ENCODE assay signal across 20 cellular contexts in the genomic region with DNA sequence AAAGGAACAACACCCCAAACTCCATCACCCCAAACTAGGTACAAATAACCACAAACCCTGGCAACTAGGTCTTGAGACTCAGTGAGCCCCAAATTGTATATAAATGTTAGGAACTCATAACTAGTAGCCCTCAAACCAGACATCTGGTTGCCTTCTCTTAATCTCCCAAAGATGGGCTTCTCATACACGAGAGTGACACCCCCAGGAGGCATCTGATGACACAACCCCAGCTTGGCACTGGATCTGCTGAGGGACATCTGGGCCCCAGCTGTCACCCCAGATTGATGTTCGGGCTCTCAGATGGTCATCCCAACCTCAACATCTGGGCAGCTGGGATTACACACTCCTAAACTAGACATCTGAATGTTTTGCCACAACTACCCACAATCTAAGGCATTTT. TPM values are rescaled to one million over a fixed set of nuclear protein-coding genes. Genes with fewer than 3 reads are reported as not detected.
DNase-seq lines count a peak whose midpoint lies in the region; ATAC-seq and FAIRE-seq lines count a peak whose summit lies in the region.
"Had no signal": no experiment of that assay in that cellular context is flagged by ENCODE, and none has a peak within 500 bp of the region (broad histone marks: within the 10 kb centered on the region; RNA-seq: fewer than 3 reads in every experiment).

No MANE protein-coding gene starts in this region.

- no peak overlapping the region for H3K4me3 Mint-ChIP-seq in activated CD4-positive, alpha-beta T cell treated with anti-CD3 and anti-CD28 coated beads, Interleukin-2, amount 10 ng/mL, durations not matched to agents 24 days and 14 days
- no peak overlapping the region for H3K4me3 Mint-ChIP-seq in activated CD8-positive, alpha-beta T cell treated with anti-CD3 and anti-CD28 coated beads, Interleukin-2, amount 10 ng/mL, durations not matched to agents 7 days and 5 days
- H3K4me3 Mint-ChIP-seq in naive thymus-derived CD8-positive, alpha-beta T cell, result peak overlapping the region in 4 of 10 donors; percentile 9 to 78 (median 26)

- H3K9me3 Mint-ChIP-seq in activated CD4-positive, alpha-beta T cell treated with anti-CD3 and anti-CD28 coated beads, Interleukin-2, amount 10 ng/mL, durations not matched to agents 24 days and 14 days, result no peaks in the 10 kb centered on the region
- H3K9me3 Mint-ChIP-seq in activated CD8-positive, alpha-beta T cell treated with anti-CD3 and anti-CD28 coated beads, Interleukin-2, amount 10 ng/mL, durations not matched to agents 7 days and 5 days (ENCODE audit: insufficient read depth), result no peaks in the 10 kb centered on the region
- no peaks in the 10 kb centered on the region for H3K9me3 Mint-ChIP-seq in naive thymus-derived CD8-positive, alpha-beta T cell

- no peak for ATAC-seq in activated CD8-positive, alpha-beta T cell treated with anti-CD3 and anti-CD28 coated beads, Interleukin-2, amount 10 ng/mL, durations not matched to agents 7 days and 5 days
- no peak for ATAC-seq in naive thymus-derived CD8-positive, alpha-beta T cell
- no peak for ATAC-seq in HG02610 (IDR thresholded peaks at IDR 0.05; ENCODE audit: unreplicated experiment)
- ATAC-seq: sciatic nerve had no signal

- H3K27ac Mint-ChIP-seq in activated CD4-positive, alpha-beta T cell treated with anti-CD3 and anti-CD28 coated beads, Interleukin-2, amount 10 ng/mL, durations not matched to agents 24 days and 14 days, result peak overlapping the region; percentile 99
- H3K27ac Mint-ChIP-seq in activated CD8-positive, alpha-beta T cell treated with anti-CD3 and anti-CD28 coated beads, Interleukin-2, amount 10 ng/mL, durations not matched to agents 7 days and 5 days, result peak overlapping the region; percentile 26
- H3K27ac Mint-ChIP-seq in naive thymus-derived CD8-positive, alpha-beta T cell, result peak overlapping the region; percentile 97 to 99 (median 98)
- H3K27ac Mint-ChIP-seq: brain had no signal

- FAIRE-seq in GM19239 (lab: Jason Lieb, UNC), result peak; percentile 56
- FAIRE-seq: G401.6 had no signal

- intact Hi-C loops in activated CD4-positive, alpha-beta T cell treated with anti-CD3 and anti-CD28 coated beads, Interleukin-2, amount 10 ng/mL, durations not matched to agents 24 days and 14 days (cut with micrococcal nuclease), result loop anchor here (2.0 to 10.0 kb wide), 2 partner anchors 16 to 400 kb away; a partner anchor contains a TSS

- CTCF ChIA-PET in activated CD8-positive, alpha-beta T cell treated with anti-CD3 and anti-CD28 coated beads, Interleukin-2, amount 10 ng/mL, durations not matched to agents 7 days and 5 days (lab: Charles Lee), result interaction anchor here (1.9 to 3.6 kb wide), 3 partner anchors 14 to 71 kb away, joined by 12 to 26 read pairs (median 24); a partner anchor contains a TSS

- POLR2A ChIA-PET in activated CD8-positive, alpha-beta T cell treated with anti-CD3 and anti-CD28 coated beads, Interleukin-2, amount 10 ng/mL, durations not matched to agents 7 days and 5 days (lab: Charles Lee), result interaction anchor here (1.0 to 3.2 kb wide), 4 partner anchors 13 to 84 kb away, joined by 3 to 36 read pairs (median 13); a partner anchor contains a TSS
- POLR2A ChIA-PET in naive thymus-derived CD8-positive, alpha-beta T cell (lab: Charles Lee), result interaction anchor here (0.7 to 13.4 kb wide), 7 partner anchors 10 to 85 kb away, joined by 3 to 197 read pairs (median 4); a partner anchor contains a TSS

- H3K27me3 Mint-ChIP-seq in activated CD4-positive, alpha-beta T cell treated with anti-CD3 and anti-CD28 coated beads, Interleukin-2, amount 10 ng/mL, durations not matched to agents 24 days and 14 days, result peaks cover 9% of the 10 kb centered on the region
- H3K27me3 Mint-ChIP-seq in activated CD8-positive, alpha-beta T cell treated with anti-CD3 and anti-CD28 coated beads, Interleukin-2, amount 10 ng/mL, durations not matched to agents 7 days and 5 days (ENCODE audit: low read depth), result peaks cover 20% of the 10 kb centered on the region
- no peaks in the 10 kb centered on the region for H3K27me3 Mint-ChIP-seq in naive thymus-derived CD8-positive, alpha-beta T cell

- no peak for DNase-seq in activated CD4-positive, alpha-beta T cell treated with anti-CD3 and anti-CD28 coated beads, Interleukin-2, amount 10 ng/mL, durations not matched to agents 24 days and 14 days
- DNase-seq in activated CD4-positive, alpha-beta T cell treated with anti-CD3 and anti-CD28 coated beads for 1 hour, result no peak
- DNase-seq in GM19239 (ENCODE audit: insufficient read length, low spot score) (peak; percentile 29), Ammon's horn (ENCODE audit: low spot score) (no peak)
- no peak for DNase-seq in activated CD8-positive, alpha-beta T cell treated with anti-CD3 and anti-CD28 coated beads, Interleukin-2, amount 10 ng/mL, durations not matched to agents 7 days and 5 days
- DNase-seq in naive thymus-derived CD8-positive, alpha-beta T cell, result no peak
- DNase-seq in central memory CD4-positive, alpha-beta T cell, result no peak
- DNase-seq: activated CD4-positive, alpha-beta T cell treated with anti-CD3 and anti-CD28 coated beads, Interleukin-2, amount 50 U/mL, for 4 hours; activated gamma-delta T cell; kidney glomerular epithelial cell; midbrain; NCI-H1694; T1000; tibial artery had no signal

- H3K4me1 Mint-ChIP-seq in activated CD4-positive, alpha-beta T cell treated with anti-CD3 and anti-CD28 coated beads, Interleukin-2, amount 10 ng/mL, durations not matched to agents 24 days and 14 days, result peaks cover 46% of the 10 kb centered on the region
- peaks cover 48% of the 10 kb centered on the region for H3K4me1 Mint-ChIP-seq in activated CD8-positive, alpha-beta T cell treated with anti-CD3 and anti-CD28 coated beads, Interleukin-2, amount 10 ng/mL, durations not matched to agents 7 days and 5 days (ENCODE audit: low read depth)
- peaks cover 38 to 71% (median 60%) of the 10 kb centered on the region in 4 donors for H3K4me1 Mint-ChIP-seq in naive thymus-derived CD8-positive, alpha-beta T cell

- H3K36me3 Mint-ChIP-seq in activated CD4-positive, alpha-beta T cell treated with anti-CD3 and anti-CD28 coated beads, Interleukin-2, amount 10 ng/mL, durations not matched to agents 24 days and 14 days (ENCODE audit: low read depth), result peaks cover 2% of the 10 kb centered on the region
- H3K36me3 Mint-ChIP-seq in activated CD8-positive, alpha-beta T cell treated with anti-CD3 and anti-CD28 coated beads, Interleukin-2, amount 10 ng/mL, durations not matched to agents 7 days and 5 days (ENCODE audit: low read depth), result peaks cover 2% of the 10 kb centered on the region
- no peaks in the 10 kb centered on the region for H3K36me3 Mint-ChIP-seq in naive thymus-derived CD8-positive, alpha-beta T cell

RNA-seq across cellular contexts. Expression of a gene that starts 14.8 kb away (rescaled TPM):
- 37.2 and 41.5 TPM in 2 replicates for total RNA-seq in activated CD4-positive, alpha-beta T cell treated with anti-CD3 and anti-CD28 coated beads, Interleukin-2, amount 10 ng/mL, durations not matched to agents 24 days and 14 days
- 10 to 100 TPM; 63.0 to 63.4 TPM for total RNA-seq in activated CD8-positive, alpha-beta T cell treated with anti-CD3 and anti-CD28 coated beads, Interleukin-2, amount 10 ng/mL, durations not matched to agents 7 days and 5 days
- 10 to 100 TPM; 87.6 to 90.3 TPM for total RNA-seq in naive thymus-derived CD8-positive, alpha-beta T cell
- 100 to 1,000 TPM; 201 to 288 (median 231) TPM for polyA plus RNA-seq in naive thymus-derived CD8-positive, alpha-beta T cell

RNA-seq across cellular contexts. Expression of a gene that starts 16.1 kb away (rescaled TPM):
- 3.1 and 4.2 TPM in 2 replicates for total RNA-seq in activated CD4-positive, alpha-beta T cell treated with anti-CD3 and anti-CD28 coated beads, Interleukin-2, amount 10 ng/mL, durations not matched to agents 24 days and 14 days
- 1 to 10 TPM in 1 of 2 experiments, under 1 TPM in 1; 0.84 to 1.1 TPM for total RNA-seq in activated CD8-positive, alpha-beta T cell treated with anti-CD3 and anti-CD28 coated beads, Interleukin-2, amount 10 ng/mL, durations not matched to agents 7 days and 5 days
- 1 to 10 TPM; 7.5 to 8.1 TPM for total RNA-seq in naive thymus-derived CD8-positive, alpha-beta T cell
- not detected for polyA plus RNA-seq in naive thymus-derived CD8-positive, alpha-beta T cell
- total RNA-seq: SJSA1 had no signal
- polyA plus RNA-seq: hepatocyte had no signal

RNA-seq across cellular contexts. Expression of a gene that starts 49.7 kb away (rescaled TPM):
- total RNA-seq in activated CD4-positive, alpha-beta T cell treated with anti-CD3 and anti-CD28 coated beads, Interleukin-2, amount 10 ng/mL, durations not matched to agents 24 days and 14 days, result 0.68 and 1.2 TPM in 2 replicates
- total RNA-seq in activated CD8-positive, alpha-beta T cell treated with anti-CD3 and anti-CD28 coated beads, Interleukin-2, amount 10 ng/mL, durations not matched to agents 7 days and 5 days, result 1 to 10 TPM; 2.3 to 3.3 TPM
- total RNA-seq in naive thymus-derived CD8-positive, alpha-beta T cell, result 1 to 10 TPM; 3.4 to 6.2 TPM
- 1 to 10 TPM; 2.8 to 4.9 (median 2.8) TPM for polyA plus RNA-seq in naive thymus-derived CD8-positive, alpha-beta T cell
- total RNA-seq: SJSA1 had no signal

Comparison
In these comparisons a context has a peak if more than half of its experiments do, and no peak if none do; other contexts are left out.
1. H3K27ac Mint-ChIP-seq: peak in every context shown above with its lines; median percentile 99 in activated CD4-positive, alpha-beta T cell treated with anti-CD3 and anti-CD28 coated beads, Interleukin-2, amount 10 ng/mL, durations not matched to agents 24 days and 14 days; 98 in naive thymus-derived CD8-positive, alpha-beta T cell; 26 in activated CD8-positive, alpha-beta T cell treated with anti-CD3 and anti-CD28 coated beads, Interleukin-2, amount 10 ng/mL, durations not matched to agents 7 days and 5 days.